8 cellular contexts compared by ENCODE assay signal in the genomic region with DNA sequence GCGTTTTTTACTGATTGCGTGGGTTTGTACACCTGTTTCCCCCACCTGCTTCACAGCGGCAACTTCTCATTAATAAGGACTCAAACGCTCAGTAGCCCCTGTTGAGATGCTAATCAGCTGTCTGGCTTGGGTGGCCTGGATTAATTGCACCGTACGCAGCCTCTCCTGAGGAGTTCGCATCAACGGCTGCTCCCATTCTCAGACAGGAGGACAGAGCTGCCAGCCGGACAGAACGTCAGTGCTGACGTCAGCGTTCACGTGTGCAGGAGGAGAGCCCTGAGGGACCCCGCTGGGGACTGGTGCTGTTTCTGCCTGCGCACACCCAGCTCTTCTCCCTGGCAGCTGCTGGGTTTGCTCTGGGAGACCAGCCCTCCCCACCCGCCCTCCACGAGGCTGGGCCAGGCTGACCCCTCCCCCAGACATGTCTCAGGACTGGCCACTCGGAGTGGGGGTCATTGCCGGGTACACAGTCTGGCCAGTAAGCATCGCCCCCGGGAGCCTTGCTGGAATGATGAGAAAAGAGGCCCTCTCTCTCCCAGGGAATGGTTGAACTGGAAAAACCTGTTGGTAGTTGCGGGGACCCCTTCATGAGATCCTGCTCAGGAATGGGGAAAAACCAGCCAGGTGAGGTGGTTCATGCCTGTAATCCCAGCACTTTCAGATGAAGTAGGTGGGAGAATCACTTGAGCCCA. TPM values are rescaled to one million over a fixed set of nuclear protein-coding genes. Genes with fewer than 3 reads are reported as not detected.
DNase-seq lines count a peak whose midpoint lies in the region; ATAC-seq and TF ChIP-seq lines count a peak whose summit lies in the region.

No MANE protein-coding gene starts in this region.

- H3K27ac Mint-ChIP-seq in CD14-positive monocyte: peak overlapping the region in 6 of 7 donors; percentile 58 to 84 (median 72)

- H3K4me3 ChIP-seq in right atrium auricular region: peak overlapping the region; percentile 22 to 29
- H3K4me3 ChIP-seq in rectal smooth muscle tissue (ENCODE audit: low read length): peak overlapping the region; percentile 74

- peaks cover 0 to 2% (median 2%) of the 10 kb centered on the region in 3 donors for H3K27me3 Mint-ChIP-seq in CD14-positive monocyte (ENCODE audit: low read depth in 3 of 3)

- peak; percentile 76 for DNase-seq in CD14-positive monocyte (ENCODE audit: low spot score)
- peak; percentile 85 for DNase-seq in NCI-H1436 treated with DMSO at 0.1 percent for 48 hours (lab: John Stamatoyannopoulos, UW)
- DNase-seq in anterior cingulate cortex (lab: John Stamatoyannopoulos, UW): peak in 56 of 58 donors; percentile 28 to 89 (median 74)
- DNase-seq in right atrium auricular region (ENCODE audit: low spot score): peak; percentile 87
- no peak for DNase-seq in activated gamma-delta T cell (lab: John Stamatoyannopoulos, UW)

- H3K9me3 Mint-ChIP-seq in CD14-positive monocyte: no peaks in the 10 kb centered on the region

- peaks cover 0 to 4% of the 10 kb centered on the region in 2 donors for H3K4me1 ChIP-seq in right atrium auricular region
- H3K4me1 ChIP-seq in rectal smooth muscle tissue (ENCODE audit: control insufficient read depth, insufficient read depth, low read length): peaks cover 5% of the 10 kb centered on the region

- peak overlapping the region; percentile 78 to 83 for H3K4me3 Mint-ChIP-seq in CD14-positive monocyte

- no peaks in the 10 kb centered on the region for H3K36me3 ChIP-seq in right atrium auricular region
- H3K36me3 ChIP-seq in rectal smooth muscle tissue (ENCODE audit: control insufficient read depth, insufficient read depth, low read length): no peaks in the 10 kb centered on the region

- peaks cover 40% of the 10 kb centered on the region for H3K4me1 Mint-ChIP-seq in CD14-positive monocyte

- H3K9me3 ChIP-seq in right atrium auricular region: no peaks in the 10 kb centered on the region

- no peak for TF ChIP-seq CTCF in CD14-positive monocyte (IDR thresholded peaks at IDR 0.05)
- TF ChIP-seq CTCF in right atrium auricular region (IDR thresholded peaks at IDR 0.05): no peak

- ATAC-seq in GM19324 (IDR thresholded peaks at IDR 0.05; ENCODE audit: low FRiP score, unreplicated experiment) (no peak), HG03378 (IDR thresholded peaks at IDR 0.05; ENCODE audit: unreplicated experiment) (no peak)

- H3K27ac ChIP-seq in right atrium auricular region (peak overlapping the region; percentile 51 to 79), rectal smooth muscle tissue (ENCODE audit: low read depth, low read length) (peak overlapping the region; percentile 86)

- H3K9ac ChIP-seq in rectal smooth muscle tissue (ENCODE audit: low read length): peak overlapping the region; percentile 40

- intact Hi-C loops in CD14-positive monocyte (cut with micrococcal nuclease): no loop called here

- no peaks in the 10 kb centered on the region for H3K27me3 ChIP-seq in right atrium auricular region
- no peaks in the 10 kb centered on the region for H3K27me3 ChIP-seq in rectal smooth muscle tissue (ENCODE audit: control insufficient read depth, insufficient read depth, low read length)

- no peaks in the 10 kb centered on the region for H3K36me3 Mint-ChIP-seq in CD14-positive monocyte

RNA-seq across cellular contexts. Expression of gene BANP, which starts 5.7 kb away (rescaled TPM):
- polyA plus RNA-seq in CD14-positive monocyte: 10 to 100 TPM; 10.1 to 11.7 TPM
- total RNA-seq in right atrium auricular region: 10 to 100 TPM; 10.4 to 14.4 TPM

RNA-seq across cellular contexts. Expression of gene CA5A, which starts 9.2 kb away (rescaled TPM):
- not detected for polyA plus RNA-seq in CD14-positive monocyte
- total RNA-seq in right atrium auricular region: not detected
